28 cellular contexts compared by ENCODE assay signal in genomic region chr5:126723643-126724042, GRCh38. TPM values are rescaled to one million over a fixed set of nuclear protein-coding genes. Genes with fewer than 3 reads are reported as not detected.
DNase-seq lines count a peak whose midpoint lies in the region; ATAC-seq and TF ChIP-seq lines count a peak whose summit lies in the region.
"Had no signal": no experiment of that assay in that cellular context is flagged by ENCODE, and none has a peak within 500 bp of the region (broad histone marks: within the 10 kb centered on the region; RNA-seq: fewer than 3 reads in every experiment).

No MANE protein-coding gene starts in this region.

- ATAC-seq in GM19035 (IDR thresholded peaks at IDR 0.05; ENCODE audit: unreplicated experiment): no peak
- ATAC-seq: left cardiac atrium, sciatic nerve had no signal

- TF ChIP-seq CTCF in GM12865 (IDR thresholded peaks at IDR 0.05; ENCODE audit: insufficient read depth, low read depth, low read length, missing control alignments) (no peak), HEK293 (tag by site-specific recombination; IDR thresholded peaks at IDR 0.05) (no peak), fibroblast of pulmonary artery (IDR thresholded peaks at IDR 0.05; ENCODE audit: low read length, missing control alignments) (no peak)

- no peaks in the 10 kb centered on the region for H3K36me3 ChIP-seq in HEK293 (ENCODE audit: control insufficient read depth in 2 of 2, insufficient read depth in 1 of 2, low read length in 2 of 2)
- H3K36me3 ChIP-seq: ascending aorta, cardiac muscle cell, neural progenitor cell, upper lobe of left lung had no signal

- CTCF ChIA-PET in HEK293 (lab: Yijun Ruan, JAX): interaction anchor here (0.7 kb wide), 1 partner anchor 17 kb away, joined by 3 read pairs; no protein-coding TSS in a partner anchor

- DNase-seq in GM12865 (ENCODE audit: low read depth) (peak; percentile 59), RPMI7951 (ENCODE audit: low read depth) (peak; percentile 20), fibroblast of pulmonary artery (ENCODE audit: low read depth) (peak; percentile 12), NCI-H128 (lab: John Stamatoyannopoulos, UW; ENCODE audit: unreplicated experiment) (no peak), COLO829 (ENCODE audit: low spot score) (no peak), NCI-H2081 treated with DMSO at 0.1 percent for 48 hours (lab: John Stamatoyannopoulos, UW) (no peak)
- DNase-seq: activated CD4-positive, alpha-beta memory T cell treated with anti-CD3 and anti-CD28 coated beads, Interleukin-2, amount 10 ng/mL, durations not matched to agents 7 days and 5 days; activated naive CD8-positive, alpha-beta T cell treated with anti-CD3 and anti-CD28 coated beads for 36 hours; C1 segment of cervical spinal cord; Calu3; DMS79 treated with DMSO at 0.1 percent for 48 hours; GF-D8; left cardiac atrium; NCI-H1048; NCI-H1694 treated with DMSO at 0.1 percent for 48 hours; NCI-H2227 treated with DMSO at 0.1 percent for 48 hours; NCI-H526 treated with DMSO at 0.1 percent for 48 hours; posterior cingulate gyrus; stimulated activated CD4-positive, alpha-beta T cell treated with anti-CD3 and anti-CD28 coated beads, Interleukin-12 subunit alpha, Interleukin-12 subunit beta, amount 100 ng/mL, for 4 hours; stimulated activated CD4-positive, alpha-beta T cell treated with anti-CD3 and anti-CD28 coated beads, Interleukin-4, amount 100 ng/mL, for 1 hour; upper lobe of left lung had no signal

- no peaks in the 10 kb centered on the region for H3K9me3 ChIP-seq in HEK293 (ENCODE audit: control insufficient read depth, insufficient read depth, low read depth, low read length)
- H3K9me3 ChIP-seq: ascending aorta, upper lobe of left lung had no signal

- no peak overlapping the region for H3K27ac ChIP-seq in HEK293 (ENCODE audit: extremely low read depth, low read depth, low read length)
- H3K27ac ChIP-seq: ascending aorta, cardiac muscle cell, KMS-11, neural progenitor cell, upper lobe of left lung had no signal

- POLR2A ChIA-PET in HEK293 (lab: Yijun Ruan, JAX): interaction anchor here (0.8 kb wide), 1 partner anchor 53 kb away, joined by 4 read pairs; the partner anchor contains the start of gene LMNB1

- no peaks in the 10 kb centered on the region for H3K4me1 ChIP-seq in HEK293 (ENCODE audit: control insufficient read depth, insufficient read depth, low read length)
- H3K4me1 ChIP-seq: ascending aorta, upper lobe of left lung had no signal

- H3K4me3 ChIP-seq in GM12865 (ENCODE audit: low read depth, low read length) (no peak overlapping the region), HEK293 (ENCODE audit: low read depth, low read length) (no peak overlapping the region), fibroblast of pulmonary artery (replicated peaks; ENCODE audit: low read depth, low read length) (no peak overlapping the region)
- H3K4me3 ChIP-seq: ascending aorta, cardiac muscle cell, neural progenitor cell, upper lobe of left lung had no signal

TF ChIP-seq in HEK293, 187 proteins besides CTCF, POLR2A, EP300 and RAD21:
- peak; percentile 80 for TF ChIP-seq ZNF549 (tag by site-specific recombination; IDR thresholded peaks at IDR 0.05)
- no peak for TF ChIP-seq ZXDB (tag by site-specific recombination; IDR thresholded peaks at IDR 0.05)

RNA-seq across cellular contexts. Expression of gene LMNB1, which starts 53.3 kb away (rescaled TPM):
- 97.9 and 101 TPM in 2 replicates for total RNA-seq in RPMI7951 (2014; rRNA removed; shearing (Covaris generic))

Comparison
In these comparisons a context has a peak if more than half of its experiments do, and no peak if none do; other contexts are left out.
1. DNase-seq: peak in GM12865 (single experiment), RPMI7951 (single experiment) and fibroblast of pulmonary artery (single experiment); none in NCI-H128 (single experiment), COLO829 (single experiment) and NCI-H2081 treated with DMSO at 0.1 percent for 48 hours (single experiment).